9 cellular contexts compared by ENCODE assay signal in the genomic region with DNA sequence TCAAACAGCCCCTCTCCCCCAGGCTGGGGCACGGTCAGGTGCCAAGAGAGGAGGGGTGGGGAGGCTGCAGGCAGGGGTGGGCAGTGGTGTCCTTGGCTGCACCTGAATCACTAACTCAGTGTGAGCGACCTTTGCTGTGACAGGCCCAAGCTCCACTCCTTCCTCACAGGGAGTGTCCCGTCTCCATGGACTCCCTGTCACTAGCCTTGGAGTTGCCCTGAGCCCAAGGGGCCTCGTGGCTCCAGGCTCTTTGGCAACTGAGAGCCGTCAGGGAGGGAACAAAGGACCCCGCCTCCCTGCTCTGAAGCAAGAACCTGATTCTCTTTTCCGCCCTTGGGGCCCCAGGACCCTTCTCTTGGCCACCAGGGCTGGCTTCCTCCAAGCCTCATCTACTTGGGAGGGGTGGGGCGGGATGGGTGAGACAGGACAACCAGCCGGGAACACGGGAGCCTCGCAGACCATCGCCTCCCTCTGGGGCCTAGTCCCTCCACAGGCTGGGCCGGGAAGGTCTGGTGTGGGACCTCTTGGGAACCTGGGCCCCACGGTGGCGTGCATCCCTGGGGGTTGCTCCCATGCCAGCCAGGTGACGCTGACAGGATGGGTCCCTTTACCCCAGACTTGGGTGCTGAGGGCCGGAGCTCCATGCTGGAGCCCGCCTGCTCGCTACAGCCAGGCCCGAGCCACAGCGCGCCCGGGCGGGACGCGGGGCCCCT. TPM values are rescaled to one million over a fixed set of nuclear protein-coding genes. Genes with fewer than 3 reads are reported as not detected.
A peak's percentile ranks its signal among the peaks of the same experiment; 100 is the strongest.
DNase-seq lines count a peak whose midpoint lies in the region; ATAC-seq and TF ChIP-seq lines count a peak whose summit lies in the region.
"Had no signal": no experiment of that assay in that cellular context is flagged by ENCODE, and none has a peak within 500 bp of the region (broad histone marks: within the 10 kb centered on the region; RNA-seq: fewer than 3 reads in every experiment).

No MANE protein-coding gene starts in this region.

- peak overlapping the region in 5 of 10 donors; percentile 8 to 70 (median 47) for H3K4me3 Mint-ChIP-seq in naive thymus-derived CD8-positive, alpha-beta T cell

- H3K9me3 ChIP-seq in DND-41 (ENCODE audit: insufficient read depth, low read length, severe bottlenecking): no peaks in the 10 kb centered on the region
- no peaks in the 10 kb centered on the region for H3K9me3 ChIP-seq in esophagus (ENCODE audit: control insufficient read depth in 2 of 2, insufficient read depth in 1 of 2, low read depth in 1 of 2, low read length in 1 of 2)
- H3K9me3 ChIP-seq in prostate gland: no peaks in the 10 kb centered on the region

- peaks cover 12% of the 10 kb centered on the region for H3K36me3 ChIP-seq in DND-41 (ENCODE audit: insufficient read depth, low read length)
- H3K36me3 ChIP-seq in esophagus (ENCODE audit: control insufficient read depth in 2 of 2, insufficient read depth in 2 of 2, low read length in 1 of 2): peaks cover 0 to 9% of the 10 kb centered on the region in 2 donors
- no peaks in the 10 kb centered on the region for H3K36me3 ChIP-seq in prostate gland

- H3K9ac ChIP-seq in DND-41 (ENCODE audit: low read depth, low read length): peak overlapping the region; percentile 53; the same call in 1 of the 2 replicates

- peaks cover 0 to 5% (median 4%) of the 10 kb centered on the region in 4 donors for H3K4me1 Mint-ChIP-seq in naive thymus-derived CD8-positive, alpha-beta T cell

- TF ChIP-seq POLR2A in prostate gland (IDR thresholded peaks at IDR 0.05): no peak

- no peaks in the 10 kb centered on the region for H3K9me3 Mint-ChIP-seq in naive thymus-derived CD8-positive, alpha-beta T cell
- H3K9me3 Mint-ChIP-seq: activated T-cell treated with anti-CD3 and anti-CD28 coated beads, Interleukin-2, amount 50 U/mL, for 24 hours had no signal

- H3K27ac ChIP-seq in DND-41 (ENCODE audit: low read length) (no peak overlapping the region), esophagus (ENCODE audit: low read depth in 2 of 2, low read length in 1 of 2) (no peak overlapping the region), prostate gland (peak overlapping the region in 1 of 2 donors; percentile 40)

- peak overlapping the region in 1 of 10 donors; percentile 25 for H3K27ac Mint-ChIP-seq in naive thymus-derived CD8-positive, alpha-beta T cell
- H3K27ac Mint-ChIP-seq: activated T-cell treated with anti-CD3 and anti-CD28 coated beads, Interleukin-2, amount 50 U/mL, for 24 hours had no signal

- ATAC-seq in DND-41 (ENCODE audit: insufficient read depth, low read depth) (no peak; the same call in 2 of the 3 replicates), GM21717 (IDR thresholded peaks at IDR 0.05; ENCODE audit: unreplicated experiment) (no peak)
- no peak for ATAC-seq in naive thymus-derived CD8-positive, alpha-beta T cell

- no peaks in the 10 kb centered on the region for H3K27me3 Mint-ChIP-seq in naive thymus-derived CD8-positive, alpha-beta T cell
- H3K27me3 Mint-ChIP-seq: activated T-cell treated with anti-CD3 and anti-CD28 coated beads, Interleukin-2, amount 50 U/mL, for 24 hours had no signal

- peaks cover 0 to 3% (median 0%) of the 10 kb centered on the region in 3 donors for H3K36me3 Mint-ChIP-seq in naive thymus-derived CD8-positive, alpha-beta T cell

- 35 to 39% methylated on average over 25 to 26 of the region's 26 CpGs for WGBS in esophagus, 2 donors
- 63% methylated on average over 23 of the region's 26 CpGs for WGBS in prostate gland

- TF ChIP-seq CTCF in DND-41 (IDR thresholded peaks at IDR 0.05; ENCODE audit: borderline replicate concordance, extremely low read depth, low read length, poor library complexity, severe bottlenecking) (no peak), prostate gland (IDR thresholded peaks at IDR 0.05) (no peak)

- DNase-seq in DND-41 (no peak), NOMO-1 treated with DMSO at 0.1 percent for 48 hours (lab: John Stamatoyannopoulos, UW; ENCODE audit: unreplicated experiment) (peak; percentile 56), prostate gland (ENCODE audit: low spot score) (no peak), HEK293T (ENCODE audit: extremely low spot score) (no peak), Kasumi-1 (lab: John Stamatoyannopoulos, UW) (no peak)
- no peak for DNase-seq in naive thymus-derived CD8-positive, alpha-beta T cell

- no peaks in the 10 kb centered on the region for H3K79me2 ChIP-seq in DND-41 (ENCODE audit: insufficient read depth, low read length)

- peak overlapping the region; percentile 20 to 85; a peak in 2 of 4 replicates for H3K4me3 ChIP-seq in DND-41 (ENCODE audit: low read depth in 1 of 2, low read length in 2 of 2)
- peak overlapping the region; percentile 60 to 77 for H3K4me3 ChIP-seq in esophagus (ENCODE audit: low read depth in 1 of 2, low read length in 2 of 2)
- peak overlapping the region; percentile 67 to 73 for H3K4me3 ChIP-seq in prostate gland

- H3K27me3 ChIP-seq in DND-41 (ENCODE audit: insufficient read depth, low read length, poor library complexity) (no peaks in the 10 kb centered on the region), esophagus (ENCODE audit: control insufficient read depth in 1 of 2, insufficient read depth in 2 of 2, low read length in 2 of 2) (no peaks in the 10 kb centered on the region), prostate gland (replicated peaks; ENCODE audit: insufficient read depth) (no peaks in the 10 kb centered on the region)

- peaks cover 5% of the 10 kb centered on the region for H4K20me1 ChIP-seq in DND-41 (ENCODE audit: insufficient read depth, low read length)

- POLR2A ChIA-PET in HEK293T (lab: Yijun Ruan, JAX): no interaction called here
- POLR2A ChIA-PET in naive thymus-derived CD8-positive, alpha-beta T cell (lab: Charles Lee): interaction anchor here (1.0 to 2.3 kb wide), 4 partner anchors 24 to 102 kb away, joined by 3 to 7 read pairs (median 5); a partner anchor contains a TSS

- intact Hi-C loops in prostate gland (cut with DNase I): no loop called here

- CTCF ChIA-PET in HEK293T (lab: Yijun Ruan, JAX): interaction anchor here (1.0 to 1.1 kb wide), 2 partner anchors 17 to 53 kb away, joined by 3 to 4 read pairs; no protein-coding TSS in a partner anchor

- H2AFZ ChIP-seq in DND-41 (ENCODE audit: low read depth, low read length): peak overlapping the region; percentile 93; the same call in 1 of the 2 replicates

- peak overlapping the region; percentile 83 for H3K4me2 ChIP-seq in DND-41 (ENCODE audit: insufficient read depth, low read length)

- H3K4me1 ChIP-seq in DND-41 (ENCODE audit: insufficient read depth, low read length): peaks cover 19% of the 10 kb centered on the region
- peaks cover 0 to 17% of the 10 kb centered on the region in 2 donors for H3K4me1 ChIP-seq in esophagus (ENCODE audit: control insufficient read depth in 2 of 2, insufficient read depth in 2 of 2, low read length in 1 of 2)
- no peaks in the 10 kb centered on the region for H3K4me1 ChIP-seq in prostate gland (replicated peaks)

TF ChIP-seq in HEK293T, 16 proteins besides CTCF, POLR2A, EP300 and RAD21:
- TF ChIP-seq CTBP1 (IDR thresholded peaks at IDR 0.05; ENCODE audit: borderline replicate concordance) (no peak), ZNF384 (IDR thresholded peaks at IDR 0.05) (no peak), TARDBP (IDR thresholded peaks at IDR 0.05) (no peak), LEF1 (IDR thresholded peaks at IDR 0.05; ENCODE audit: borderline replicate concordance) (no peak), BHLHE40 (IDR thresholded peaks at IDR 0.05; ENCODE audit: borderline replicate concordance) (no peak), ELF4 (IDR thresholded peaks at IDR 0.05) (no peak), FOXK2 (IDR thresholded peaks at IDR 0.05) (no peak), HDGF (IDR thresholded peaks at IDR 0.05; ENCODE audit: borderline replicate concordance) (no peak), SP1 (IDR thresholded peaks at IDR 0.05) (no peak), FOXA1 (IDR thresholded peaks at IDR 0.05) (no peak)

RNA-seq across cellular contexts. Expression of a gene that starts 0.9 kb away (rescaled TPM):
- 10 to 100 TPM in 1 of 2 donors, 1 to 10 TPM in 1; 5.8 to 10.2 TPM for polyA plus RNA-seq in esophagus
- total RNA-seq in prostate gland: 10 to 100 TPM; 18.3 to 44.4 TPM
- 1 to 10 TPM; 5.1 to 5.5 TPM for total RNA-seq in naive thymus-derived CD8-positive, alpha-beta T cell
- 1 to 10 TPM in 2 of 3 donors, under 1 TPM in 1; 0.61 to 3.1 (median 1.4) TPM for polyA plus RNA-seq in naive thymus-derived CD8-positive, alpha-beta T cell

RNA-seq across cellular contexts. Expression of a gene that starts 29.9 kb away (rescaled TPM):
- polyA plus RNA-seq in esophagus: 100 to 1,000 TPM in 1 of 2 donors, 10 to 100 TPM in 1; 60.5 to 159 TPM
- 100 to 1,000 TPM; 249 to 514 TPM for total RNA-seq in prostate gland
- 10 to 100 TPM; 75.4 to 82.5 TPM for total RNA-seq in naive thymus-derived CD8-positive, alpha-beta T cell
- polyA plus RNA-seq in naive thymus-derived CD8-positive, alpha-beta T cell: 100 to 1,000 TPM; 248 to 297 (median 283) TPM

RNA-seq across cellular contexts. Expression of a gene that starts 33.7 kb away (rescaled TPM):
- polyA plus RNA-seq in esophagus: 10 to 100 TPM; 26.6 to 41.9 TPM
- total RNA-seq in prostate gland: 100 to 1,000 TPM in 1 of 2 donors, 10 to 100 TPM in 1; 50.1 to 210 TPM
- total RNA-seq in naive thymus-derived CD8-positive, alpha-beta T cell: 100 to 1,000 TPM; 114 to 121 TPM
- polyA plus RNA-seq in naive thymus-derived CD8-positive, alpha-beta T cell: 1 to 10 TPM; 1.8 to 7.6 (median 5.1) TPM
